In genomic region chr16:48370668-48371404, GRCh38 we compare ENCODE assay signal across 8 cellular contexts. TPM values are rescaled to one million over a fixed set of nuclear protein-coding genes. Genes with fewer than 3 reads are reported as not detected.
A peak's percentile ranks its signal among the peaks of the same experiment; 100 is the strongest.
DNase-seq lines count a peak whose midpoint lies in the region; ATAC-seq, FAIRE-seq and TF ChIP-seq lines count a peak whose summit lies in the region.
"Not testable (repeated sequence)": the region's sequence is repeated elsewhere in the genome, so short reads cannot be mapped to it uniquely, and the experiment has no call there.

No MANE protein-coding gene starts in this region.

- FAIRE-seq in HepG2 (lab: Jason Lieb, UNC), result not testable (repeated sequence)

- H3K36me3 Mint-ChIP-seq in activated T-helper 17 cell treated with anti-CD3 and anti-CD28 coated beads, Interleukin-2, amount 50 U/mL, for 72 hours (ENCODE audit: low read depth); osteocyte (ENCODE audit: unreplicated experiment): not testable (repeated sequence)

- TF ChIP-seq RAD21 in HepG2 (CRISPR knock-in tag; IDR thresholded peaks at IDR 0.05), result not testable (repeated sequence)

- not testable (repeated sequence) for H3K9ac ChIP-seq in SK-N-MC (ENCODE audit: insufficient read length); HepG2 (ENCODE audit: insufficient read depth, low read depth, low read length)

- peaks cover 99% of the 10 kb centered on the region for H3K79me2 ChIP-seq in HepG2 (ENCODE audit: insufficient read depth, low read length)

- intact Hi-C loops in HepG2 (cut with micrococcal nuclease; ENCODE audit: unreplicated experiment), result not testable (repeated sequence)

- 0 out of 2 replicates have a peak overlapping the region, but pooled peaks have one; percentile 25 for H3K27ac ChIP-seq in SK-N-MC
- not testable (repeated sequence) for H3K27ac ChIP-seq in foreskin keratinocyte; HepG2 (ENCODE audit: extremely low read length, insufficient read depth, low read length)

- peaks cover 16% of the 10 kb centered on the region for H3K4me1 Mint-ChIP-seq in activated T-helper 17 cell treated with anti-CD3 and anti-CD28 coated beads, Interleukin-2, amount 50 U/mL, for 72 hours
- H3K4me1 Mint-ChIP-seq in osteocyte (ENCODE audit: unreplicated experiment), result peaks cover 40% of the 10 kb centered on the region

- TF ChIP-seq POLR2A in HepG2 (IDR thresholded peaks at IDR 0.05; ENCODE audit: insufficient read depth in 1 of 2, low read depth in 2 of 2, low read length in 2 of 2), result not testable (repeated sequence)

- H3K4me1 ChIP-seq in foreskin keratinocyte (peaks cover 24% of the 10 kb centered on the region), HepG2 (ENCODE audit: insufficient read depth, low read length) (peaks cover 55% of the 10 kb centered on the region)

- H3K27me3 ChIP-seq in foreskin keratinocyte; HepG2 (ENCODE audit: control insufficient read depth in 1 of 2, insufficient read depth in 2 of 2, low read length in 2 of 2): not testable (repeated sequence)

- H3K4me3 ChIP-seq in SK-N-MC; HepG2 (replicated peaks in 1 of 3; ENCODE audit: insufficient read depth in 1 of 3, low read depth in 2 of 3, low read length in 3 of 3): not testable (repeated sequence)

- WGBS in HepG2 (ENCODE audit: low lambda C conversion rate), result 97% methylated on average over 18 of the region's 18 CpGs

- H3K27ac Mint-ChIP-seq in activated T-helper 17 cell treated with anti-CD3 and anti-CD28 coated beads, Interleukin-2, amount 50 U/mL, for 72 hours, result peak overlapping the region; percentile 39
- peak overlapping the region; percentile 32 for H3K27ac Mint-ChIP-seq in osteocyte (ENCODE audit: unreplicated experiment)

- not testable (repeated sequence) for H3K36me3 ChIP-seq in SK-N-MC (ENCODE audit: insufficient read depth, low read length); HepG2 (replicated peaks in 1 of 2; ENCODE audit: control insufficient read depth in 1 of 2, insufficient read depth in 2 of 2, low read length in 2 of 2)

- not testable (repeated sequence) for ATAC-seq in activated T-helper 17 cell treated with anti-CD3 and anti-CD28 coated beads, Interleukin-2, amount 50 U/mL, for 72 hours (replicated peaks); HepG2
- peak; percentile 43 for ATAC-seq in foreskin keratinocyte

- not testable (repeated sequence) for H2AFZ ChIP-seq in HepG2 (ENCODE audit: low read length)

- DNase-seq in DMS53 (lab: John Stamatoyannopoulos, UW) (peak; percentile 21), NCI-H2029 (lab: John Stamatoyannopoulos, UW) (peak; percentile 2), NCI-H2171 (lab: John Stamatoyannopoulos, UW) (peak; percentile 10), foreskin keratinocyte (peak in 1 of 2 donors; percentile 50)
- DNase-seq in SK-N-MC (ENCODE audit: low read depth, low spot score); HepG2 (ENCODE audit: low spot score); osteocyte (ENCODE audit: extremely low spot score, unreplicated experiment): not testable (repeated sequence)

- not testable (repeated sequence) for H3K9me3 ChIP-seq in SK-N-MC (ENCODE audit: low read depth, low read length); HepG2 (ENCODE audit: low read length)

- H3K27me3 Mint-ChIP-seq in activated T-helper 17 cell treated with anti-CD3 and anti-CD28 coated beads, Interleukin-2, amount 50 U/mL, for 72 hours; osteocyte (ENCODE audit: unreplicated experiment): not testable (repeated sequence)

- TF ChIP-seq EP300 in HepG2 (IDR thresholded peaks at IDR 0.05; ENCODE audit: low read depth in 2 of 2, low read length in 2 of 2); HepG2 (CRISPR knock-in tag; IDR thresholded peaks at IDR 0.05; ENCODE audit: borderline replicate concordance): not testable (repeated sequence)

- not testable (repeated sequence) for BruUV-seq in HepG2 (replicated peaks; lab: Mats Ljungman, UMichigan)

- in situ Hi-C loops in HepG2 (cut with HindIII; ENCODE audit: extremely low pct_ligation_motif_present, low pct_unique_long_range_greater_than_20kb), result not testable (repeated sequence)

- POLR2A ChIA-PET in HepG2 (lab: Yijun Ruan, JAX), result interaction anchor here (0.9 to 3.4 kb wide), 3 partner anchors 10 to 113 kb away, joined by 3 to 20 read pairs (median 4); partner anchors contain the start of gene SIAH1

- H3K4me2 ChIP-seq in HepG2 (ENCODE audit: low read depth, low read length), result not testable (repeated sequence)

- CTCF ChIA-PET in HepG2 (lab: Yijun Ruan, JAX; ENCODE audit: low intra/inter-chr PET ratio, low total read pairs), result not testable (repeated sequence)

- TF ChIP-seq CTCF in foreskin keratinocyte (conservative IDR thresholded peaks at IDR 0.05); HepG2 (CRISPR knock-in tag; IDR thresholded peaks at IDR 0.05); osteocyte (IDR thresholded peaks at IDR 0.05): not testable (repeated sequence)

- not testable (repeated sequence) for H3K4me3 Mint-ChIP-seq in activated T-helper 17 cell treated with anti-CD3 and anti-CD28 coated beads, Interleukin-2, amount 50 U/mL, for 72 hours; osteocyte (ENCODE audit: unreplicated experiment)

- peaks cover 44% of the 10 kb centered on the region for H4K20me1 ChIP-seq in HepG2 (ENCODE audit: insufficient read depth, low read length)

- H3K9me3 Mint-ChIP-seq in activated T-helper 17 cell treated with anti-CD3 and anti-CD28 coated beads, Interleukin-2, amount 50 U/mL, for 72 hours; osteocyte (ENCODE audit: unreplicated experiment): not testable (repeated sequence)

TF ChIP-seq in HepG2, 621 proteins besides CTCF, POLR2A, EP300 and RAD21 (continues in another document):
- TF ChIP-seq ZBTB33 (CRISPR knock-in tag; IDR thresholded peaks at IDR 0.05) (peak; percentile 81; the same call in 1 of the 2 replicates), ZBTB38 (CRISPR knock-in tag; IDR thresholded peaks at IDR 0.05) (0 out of 2 replicates have a peak, but pooled peaks have one; percentile 41), SAFB2 (CRISPR knock-in tag; IDR thresholded peaks at IDR 0.05; ENCODE audit: borderline replicate concordance, low read depth) (0 out of 2 replicates have a peak, but pooled peaks have one; percentile 34), FOXO4 (CRISPR knock-in tag; conservative IDR thresholded peaks at IDR 0.05) (0 out of 2 replicates have a peak, but pooled peaks have one; percentile 35)

RNA-seq across cellular contexts. Expression of gene SIAH1, which starts 14.4 kb away (rescaled TPM):
- 10 to 100 TPM; 15.0 to 16.5 TPM for total RNA-seq in activated T-helper 17 cell treated with anti-CD3 and anti-CD28 coated beads, Interleukin-2, amount 50 U/mL, for 72 hours
- total RNA-seq in foreskin keratinocyte (16.8 and 18.4 TPM in 2 replicates), HepG2 (2016; rRNA removed; fragmentation: Illumina TruSeq; extraction: Trizol) (27.9 and 28.6 TPM in 2 replicates), osteocyte (29.4 and 32.2 TPM in 2 replicates)
- polyA plus RNA-seq in foreskin keratinocyte (8.6 and 9.0 TPM in 2 replicates), HepG2 (2011; rRNA removed) (15.4 and 16.0 TPM in 2 replicates)
- 12.9 and 14.7 TPM in 2 replicates for total RNA-seq in HepG2 (2016; cell fraction: cytosol; rRNA removed; fragmentation: Illumina TruSeq; extraction: Trizol; ENCODE audit: low read depth)
- total RNA-seq in HepG2 (2016; cell fraction: insoluble cytoplasmic fraction; rRNA removed; fragmentation: Illumina TruSeq; extraction: Trizol), result 27.3 TPM in 2 replicates
- 34.8 and 35.5 TPM in 2 replicates for total RNA-seq in HepG2 (2016; cell fraction: membrane; rRNA removed; fragmentation: Illumina TruSeq; extraction: Trizol)
- total RNA-seq in HepG2 (2016; cell fraction: nucleus; rRNA removed; fragmentation: Illumina TruSeq; extraction: Trizol), result 31.3 and 31.4 TPM in 2 replicates
- 12.9 and 14.9 TPM in 2 replicates for polyA plus RNA-seq in HepG2 (2011; cell fraction: cytosol; rRNA removed)
- polyA plus RNA-seq in HepG2 (2011; cell fraction: nucleus; rRNA removed), result 15.0 and 21.0 TPM in 2 replicates
- polyA plus RNA-seq in HepG2 (2012), result 22.2 and 25.1 TPM in 2 replicates
- polyA plus RNA-seq in HepG2 (2016; cell fraction: cytosol; fragmentation: Illumina TruSeq; extraction: Trizol; ENCODE audit: low read depth), result 7.5 TPM in 2 replicates
- 29.2 and 30.6 TPM in 2 replicates for polyA plus RNA-seq in HepG2 (2016; cell fraction: insoluble cytoplasmic fraction; fragmentation: Illumina TruSeq; extraction: Trizol; ENCODE audit: low read depth)
- 18.6 and 19.2 TPM in 2 replicates for polyA plus RNA-seq in HepG2 (2016; cell fraction: membrane; fragmentation: Illumina TruSeq; extraction: Trizol; ENCODE audit: low read depth)
- polyA plus RNA-seq in HepG2 (2016; cell fraction: nucleus; fragmentation: Illumina TruSeq; extraction: Trizol; ENCODE audit: insufficient read depth, low read depth), result 36.1 and 41.1 TPM in 2 replicates
- 34.2 and 46.5 TPM in 2 replicates for polyA minus RNA-seq in HepG2 (2011; rRNA and poly(A)+ RNA removed; ENCODE audit: low replicate concordance)
- 16.2 and 16.6 TPM in 2 replicates for polyA minus RNA-seq in HepG2 (2011; cell fraction: cytosol; rRNA and poly(A)+ RNA removed)
- 47.6 and 57.8 TPM in 2 replicates for polyA minus RNA-seq in HepG2 (2011; cell fraction: nucleus; rRNA and poly(A)+ RNA removed)
